Comparison of ENCODE assay signal across 17 cellular contexts in the genomic region with DNA sequence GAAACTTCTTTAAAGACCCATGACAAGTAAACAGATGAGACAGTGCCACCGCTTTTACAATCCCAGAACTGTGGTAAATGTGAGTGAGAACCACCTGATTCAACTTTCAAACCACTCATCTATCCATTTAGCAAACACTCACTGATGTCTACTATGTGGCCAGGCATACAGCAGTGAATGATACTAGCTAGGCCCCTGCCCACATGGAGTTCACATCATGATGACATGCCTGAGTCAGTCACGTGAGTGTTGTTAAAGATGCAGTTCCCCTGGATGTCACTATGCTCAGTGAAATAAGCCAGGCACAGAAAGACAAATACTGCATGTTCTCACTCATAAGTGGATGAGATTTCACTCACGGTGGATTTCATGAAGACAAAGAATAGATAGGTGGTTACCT. TPM values are rescaled to one million over a fixed set of nuclear protein-coding genes. Genes with fewer than 3 reads are reported as not detected.
DNase-seq lines count a peak whose midpoint lies in the region; ATAC-seq, FAIRE-seq and TF ChIP-seq lines count a peak whose summit lies in the region.
"Had no signal": no experiment of that assay in that cellular context is flagged by ENCODE, and none has a peak within 500 bp of the region (broad histone marks: within the 10 kb centered on the region; RNA-seq: fewer than 3 reads in every experiment).

No MANE protein-coding gene starts in this region.

- no peaks in the 10 kb centered on the region for H3K27me3 Mint-ChIP-seq in activated CD4-positive, alpha-beta memory T cell treated with anti-CD3 and anti-CD28 coated beads for 36 hours
- no peaks in the 10 kb centered on the region for H3K27me3 Mint-ChIP-seq in activated CD4-positive, alpha-beta memory T cell treated with anti-CD3 and anti-CD28 coated beads, Interleukin-2, amount 10 ng/mL, durations not matched to agents 7 days and 5 days
- H3K27me3 Mint-ChIP-seq in T-helper 17 cell, result no peaks in the 10 kb centered on the region
- H3K27me3 Mint-ChIP-seq: activated naive CD8-positive, alpha-beta T cell; central memory CD8-positive, alpha-beta T cell; naive B cell had no signal

- TF ChIP-seq POLR2A in GM12891 (IDR thresholded peaks at IDR 0.05; ENCODE audit: low read depth, low read length), result no peak

- H3K27ac Mint-ChIP-seq in activated CD4-positive, alpha-beta memory T cell treated with anti-CD3 and anti-CD28 coated beads for 36 hours, result no peak overlapping the region
- H3K27ac Mint-ChIP-seq in activated CD4-positive, alpha-beta memory T cell treated with anti-CD3 and anti-CD28 coated beads, Interleukin-2, amount 10 ng/mL, durations not matched to agents 7 days and 5 days, result no peak overlapping the region
- peak overlapping the region; percentile 75 for H3K27ac Mint-ChIP-seq in T-helper 17 cell
- H3K27ac Mint-ChIP-seq: activated naive CD8-positive, alpha-beta T cell; naive B cell had no signal

- peak; percentile 65 for FAIRE-seq in GM12891 (lab: Jason Lieb, UNC)

- no peaks in the 10 kb centered on the region for H3K9me3 ChIP-seq in T-helper 17 cell (ENCODE audit: control insufficient read depth, low read length, poor library complexity, severe bottlenecking)
- H3K9me3 ChIP-seq: prostate gland, thyroid gland had no signal

- H3K36me3 Mint-ChIP-seq in activated CD4-positive, alpha-beta memory T cell treated with anti-CD3 and anti-CD28 coated beads for 36 hours, result peaks cover 34% of the 10 kb centered on the region
- H3K36me3 Mint-ChIP-seq in activated CD4-positive, alpha-beta memory T cell treated with anti-CD3 and anti-CD28 coated beads, Interleukin-2, amount 10 ng/mL, durations not matched to agents 7 days and 5 days (ENCODE audit: low read depth), result peaks cover 44% of the 10 kb centered on the region
- H3K36me3 Mint-ChIP-seq in T-helper 17 cell (ENCODE audit: low read depth), result peaks cover 6% of the 10 kb centered on the region

- no peak overlapping the region for H3K4me3 Mint-ChIP-seq in activated CD4-positive, alpha-beta memory T cell treated with anti-CD3 and anti-CD28 coated beads for 36 hours
- H3K4me3 Mint-ChIP-seq in activated CD4-positive, alpha-beta memory T cell treated with anti-CD3 and anti-CD28 coated beads, Interleukin-2, amount 10 ng/mL, durations not matched to agents 7 days and 5 days, result no peak overlapping the region
- no peak overlapping the region for H3K4me3 Mint-ChIP-seq in T-helper 17 cell
- H3K4me3 Mint-ChIP-seq: activated naive CD8-positive, alpha-beta T cell; central memory CD8-positive, alpha-beta T cell; naive B cell had no signal

- H3K4me1 Mint-ChIP-seq in activated CD4-positive, alpha-beta memory T cell treated with anti-CD3 and anti-CD28 coated beads for 36 hours (ENCODE audit: low read depth), result peaks cover 7% of the 10 kb centered on the region
- H3K4me1 Mint-ChIP-seq in activated CD4-positive, alpha-beta memory T cell treated with anti-CD3 and anti-CD28 coated beads, Interleukin-2, amount 10 ng/mL, durations not matched to agents 7 days and 5 days, result peaks cover 2% of the 10 kb centered on the region
- peaks cover 6% of the 10 kb centered on the region for H3K4me1 Mint-ChIP-seq in T-helper 17 cell
- H3K4me1 Mint-ChIP-seq: naive B cell had no signal

- ATAC-seq in T-helper 17 cell, result no peak
- ATAC-seq in HG02852 (IDR thresholded peaks at IDR 0.05; ENCODE audit: unreplicated experiment), result no peak
- no peak for ATAC-seq in GM18520 (IDR thresholded peaks at IDR 0.05; ENCODE audit: unreplicated experiment)
- ATAC-seq: left colon had no signal

- peak; percentile 41 for DNase-seq in activated CD4-positive, alpha-beta memory T cell treated with anti-CD3 and anti-CD28 coated beads for 36 hours
- DNase-seq in activated CD4-positive, alpha-beta memory T cell treated with anti-CD3 and anti-CD28 coated beads, Interleukin-2, amount 10 ng/mL, durations not matched to agents 7 days and 5 days, result no peak
- DNase-seq in GM12891 (ENCODE audit: insufficient read length, low spot score) (no peak), T-helper 17 cell (no peak), islet precursor cell (peak; percentile 67), activated gamma-delta T cell (lab: John Stamatoyannopoulos, UW) (no peak)
- DNase-seq: left colon; MM.1S; naive B cell; stimulated activated CD4-positive, alpha-beta T cell treated with anti-CD3 and anti-CD28 coated beads, Interleukin-12 subunit alpha, Interleukin-12 subunit beta, amount 100 ng/mL, for 4 hours; SW 1271; thyroid gland had no signal

- intact Hi-C loops in activated CD4-positive, alpha-beta memory T cell treated with anti-CD3 and anti-CD28 coated beads for 36 hours (cut with micrococcal nuclease), result loop anchor here (2.0 kb wide), 1 partner anchor 21 kb away; no protein-coding TSS in a partner anchor

- CTCF ChIA-PET in activated CD4-positive, alpha-beta memory T cell treated with anti-CD3 and anti-CD28 coated beads for 36 hours (lab: Charles Lee), result no interaction called here
- CTCF ChIA-PET in activated CD4-positive, alpha-beta memory T cell treated with anti-CD3 and anti-CD28 coated beads, Interleukin-2, amount 10 ng/mL, durations not matched to agents 7 days and 5 days (lab: Charles Lee), result no interaction called here

- POLR2A ChIA-PET in activated CD4-positive, alpha-beta memory T cell treated with anti-CD3 and anti-CD28 coated beads for 36 hours (lab: Charles Lee), result no interaction called here
- POLR2A ChIA-PET in activated CD4-positive, alpha-beta memory T cell treated with anti-CD3 and anti-CD28 coated beads, Interleukin-2, amount 10 ng/mL, durations not matched to agents 7 days and 5 days (lab: Charles Lee), result no interaction called here

- H3K9me3 Mint-ChIP-seq in activated CD4-positive, alpha-beta memory T cell treated with anti-CD3 and anti-CD28 coated beads for 36 hours, result no peaks in the 10 kb centered on the region
- no peaks in the 10 kb centered on the region for H3K9me3 Mint-ChIP-seq in activated CD4-positive, alpha-beta memory T cell treated with anti-CD3 and anti-CD28 coated beads, Interleukin-2, amount 10 ng/mL, durations not matched to agents 7 days and 5 days
- H3K9me3 Mint-ChIP-seq: central memory CD8-positive, alpha-beta T cell; naive B cell had no signal

TF ChIP-seq in GM12891, 5 proteins besides CTCF, POLR2A, EP300 and RAD21:
- TF ChIP-seq TAF1 (IDR thresholded peaks at IDR 0.05; ENCODE audit: low read depth, low read length) (no peak), POLR2AphosphoS5 (IDR thresholded peaks at IDR 0.05; ENCODE audit: low read depth, low read length) (no peak), PAX5 (IDR thresholded peaks at IDR 0.05; ENCODE audit: insufficient read depth, low read length, severe bottlenecking) (no peak)

RNA-seq across cellular contexts. Expression of a gene that starts 28.4 kb away (rescaled TPM):
- total RNA-seq in activated CD4-positive, alpha-beta memory T cell treated with anti-CD3 and anti-CD28 coated beads for 36 hours, result 10 to 100 TPM; 18.8 to 19.4 TPM
- total RNA-seq in activated CD4-positive, alpha-beta memory T cell treated with anti-CD3 and anti-CD28 coated beads, Interleukin-2, amount 10 ng/mL, durations not matched to agents 7 days and 5 days, result 10 to 100 TPM; 20.6 to 21.0 TPM
- 10.9 TPM for polyA plus RNA-seq in GM12891 (2012; ENCODE audit: low read depth, missing spikeins)
- 10 to 100 TPM in 1 of 2 donors, 1 to 10 TPM in 1; 9.0 to 11.8 TPM for total RNA-seq in T-helper 17 cell

RNA-seq across cellular contexts. Expression of a gene that starts 39.5 kb away (rescaled TPM):
- 10 to 100 TPM; 19.5 to 21.2 TPM for total RNA-seq in activated CD4-positive, alpha-beta memory T cell treated with anti-CD3 and anti-CD28 coated beads for 36 hours
- 10 to 100 TPM; 36.4 to 36.5 TPM for total RNA-seq in activated CD4-positive, alpha-beta memory T cell treated with anti-CD3 and anti-CD28 coated beads, Interleukin-2, amount 10 ng/mL, durations not matched to agents 7 days and 5 days
- polyA plus RNA-seq in GM12891 (2012; ENCODE audit: low read depth, missing spikeins), result 24.6 TPM
- total RNA-seq in T-helper 17 cell, result 10 to 100 TPM; 18.3 to 20.8 TPM

Comparison
In these comparisons a context has a peak if more than half of its experiments do, and no peak if none do; other contexts are left out.
1. DNase-seq: peak in activated CD4-positive, alpha-beta memory T cell treated with anti-CD3 and anti-CD28 coated beads for 36 hours (single experiment) and islet precursor cell (single experiment); none in activated CD4-positive, alpha-beta memory T cell treated with anti-CD3 and anti-CD28 coated beads, Interleukin-2, amount 10 ng/mL, durations not matched to agents 7 days and 5 days (single experiment), GM12891 (single experiment), T-helper 17 cell (0 of 3) and activated gamma-delta T cell (single experiment).